Comparison of ENCODE assay signal across 9 cellular contexts in genomic region chr19:55088543-55089265, GRCh38. TPM values are rescaled to one million over a fixed set of nuclear protein-coding genes. Genes with fewer than 3 reads are reported as not detected.
A peak's percentile ranks its signal among the peaks of the same experiment; 100 is the strongest.
DNase-seq lines count a peak whose midpoint lies in the region; ATAC-seq and TF ChIP-seq lines count a peak whose summit lies in the region.
"Had no signal": no experiment of that assay in that cellular context is flagged by ENCODE, and none has a peak within 500 bp of the region (broad histone marks: within the 10 kb centered on the region; RNA-seq: fewer than 3 reads in every experiment).

No MANE protein-coding gene starts in this region.

- no peak for TF ChIP-seq POLR2A in GM18505 (IDR thresholded peaks at IDR 0.05; ENCODE audit: borderline replicate concordance, extremely low read depth, insufficient read depth, insufficient read length)

- H3F3A ChIP-seq in smooth muscle cell (ENCODE audit: low read depth) = peaks cover 6% of the 10 kb centered on the region

- ATAC-seq in DND-41 (ENCODE audit: insufficient read depth, low read depth) (peak; percentile 67), HG03565 (IDR thresholded peaks at IDR 0.05; ENCODE audit: unreplicated experiment) (no peak), GM18505 (IDR thresholded peaks at IDR 0.05; ENCODE audit: unreplicated experiment) (no peak)

- no peak overlapping the region for H3K9ac ChIP-seq in DND-41 (ENCODE audit: low read depth, low read length)
- H3K9ac ChIP-seq in Karpas-422 (ENCODE audit: low read length) = no peak overlapping the region
- H3K9ac ChIP-seq in smooth muscle cell (ENCODE audit: low read depth) = no peak overlapping the region

- H2AFZ ChIP-seq in DND-41 (ENCODE audit: low read depth, low read length) = no peak overlapping the region
- no peak overlapping the region for H2AFZ ChIP-seq in Karpas-422 (ENCODE audit: low read length)
- H2AFZ ChIP-seq in smooth muscle cell (ENCODE audit: low read depth) = no peak overlapping the region

- H3K79me2 ChIP-seq in DND-41 (ENCODE audit: insufficient read depth, low read length) = no peaks in the 10 kb centered on the region
- H3K79me2 ChIP-seq in Karpas-422 (ENCODE audit: low read length) = no peaks in the 10 kb centered on the region
- H3K79me2 ChIP-seq in smooth muscle cell (ENCODE audit: low read depth) = no peaks in the 10 kb centered on the region

- WGBS in smooth muscle cell (ENCODE audit: low lambda C conversion rate) = 74% methylated on average over 9 of the region's 16 CpGs

- H3K4me3 ChIP-seq in DND-41 (ENCODE audit: low read depth in 1 of 2, low read length in 2 of 2) (no peak overlapping the region), Karpas-422 (ENCODE audit: low read length) (no peak overlapping the region), ascending aorta (no peak overlapping the region), smooth muscle cell (no peak overlapping the region)

- H3K36me3 ChIP-seq in DND-41 (ENCODE audit: insufficient read depth, low read length) (peaks cover 25% of the 10 kb centered on the region), Karpas-422 (ENCODE audit: insufficient read depth, low read length) (peaks cover 22% of the 10 kb centered on the region; the same call in 1 of the 2 replicates), ascending aorta (peaks cover 26 to 29% of the 10 kb centered on the region in 2 donors), smooth muscle cell (ENCODE audit: low read depth) (no peaks in the 10 kb centered on the region)

- H3K27ac ChIP-seq in DND-41 (ENCODE audit: low read length) = no peak overlapping the region
- no peak overlapping the region for H3K27ac ChIP-seq in Karpas-422 (ENCODE audit: low read length)
- no peak overlapping the region for H3K27ac ChIP-seq in ascending aorta
- no peak overlapping the region for H3K27ac ChIP-seq in smooth muscle cell (ENCODE audit: low read depth)

- peak; percentile 76 for TF ChIP-seq CTCF in DND-41 (IDR thresholded peaks at IDR 0.05; ENCODE audit: borderline replicate concordance, extremely low read depth, low read length, poor library complexity, severe bottlenecking)
- TF ChIP-seq CTCF in ascending aorta (IDR thresholded peaks at IDR 0.05) = peak; percentile 36 to 91 (median 87)
- peak; percentile 85 for TF ChIP-seq CTCF in smooth muscle cell (IDR thresholded peaks at IDR 0.05; ENCODE audit: borderline replicate concordance, insufficient read depth, poor library complexity, severe bottlenecking)

- no peaks in the 10 kb centered on the region for H3K4me1 ChIP-seq in DND-41 (ENCODE audit: insufficient read depth, low read length)
- no peaks in the 10 kb centered on the region for H3K4me1 ChIP-seq in Karpas-422 (ENCODE audit: low read length)
- H3K4me1 ChIP-seq in ascending aorta = peaks cover 0 to 20% of the 10 kb centered on the region in 2 donors
- peaks cover 8% of the 10 kb centered on the region for H3K4me1 ChIP-seq in smooth muscle cell (ENCODE audit: low read depth)

- DNase-seq in DND-41 (peak; percentile 82), Karpas-422 (peak; percentile 96), T-helper 2 cell (peak; percentile 49 to 72 (median 65)), ascending aorta (ENCODE audit: low spot score in 2 of 2) (peak in 1 of 2 donors; percentile 83), hypothalamus (lab: John Stamatoyannopoulos, UW) (peak in 39 of 51 donors; percentile 3 to 74 (median 40)), smooth muscle cell (lab: John Stamatoyannopoulos, UW; ENCODE audit: unreplicated experiment) (peak; percentile 75)

- H3K9me3 ChIP-seq in DND-41 (ENCODE audit: insufficient read depth, low read length, severe bottlenecking) (no peaks in the 10 kb centered on the region), Karpas-422 (ENCODE audit: low read length) (no peaks in the 10 kb centered on the region), ascending aorta (no peaks in the 10 kb centered on the region), smooth muscle cell (replicated peaks; ENCODE audit: low read depth) (no peaks in the 10 kb centered on the region)

- H4K20me1 ChIP-seq in DND-41 (ENCODE audit: insufficient read depth, low read length) = peaks cover 13% of the 10 kb centered on the region
- 0 out of 2 replicates have a peak, but pooled peaks cover 13% of the 10 kb centered on the region for H4K20me1 ChIP-seq in Karpas-422 (ENCODE audit: insufficient read depth, low read depth, low read length)
- H4K20me1 ChIP-seq in smooth muscle cell (ENCODE audit: low read depth) = peaks cover 29% of the 10 kb centered on the region

- no peaks in the 10 kb centered on the region for H3K9me2 ChIP-seq in Karpas-422 (replicated peaks; ENCODE audit: insufficient read depth, low read length)

- H3K27me3 ChIP-seq in DND-41 (ENCODE audit: insufficient read depth, low read length, poor library complexity) = no peaks in the 10 kb centered on the region
- no peaks in the 10 kb centered on the region for H3K27me3 ChIP-seq in Karpas-422 (ENCODE audit: low read length)
- peaks cover 13% of the 10 kb centered on the region for H3K27me3 ChIP-seq in ascending aorta
- peaks cover 25% of the 10 kb centered on the region for H3K27me3 ChIP-seq in smooth muscle cell (ENCODE audit: low read depth)

- intact Hi-C loops in ascending aorta (cut with DNase I) = loop anchor here (2.0 kb wide), 1 partner anchor 24 kb away; no protein-coding TSS in a partner anchor

- no peak overlapping the region for H3K4me2 ChIP-seq in DND-41 (ENCODE audit: insufficient read depth, low read length)
- H3K4me2 ChIP-seq in Karpas-422 (ENCODE audit: low read depth, low read length, poor library complexity, severe bottlenecking) = no peak overlapping the region
- H3K4me2 ChIP-seq in smooth muscle cell = no peak overlapping the region

RNA-seq across cellular contexts. Expression of gene EPS8L1, which starts 13.0 kb away (rescaled TPM):
- not detected in 2 replicates for total RNA-seq in Karpas-422 (2014; rRNA removed; shearing (Covaris generic); ENCODE audit: low replicate concordance)
- total RNA-seq in ascending aorta = not detected
- total RNA-seq in smooth muscle cell = 21.4 and 32.9 TPM in 2 replicates
- polyA plus RNA-seq in smooth muscle cell = 16.8 and 32.6 TPM in 2 replicates

RNA-seq across cellular contexts. Expression of gene RDH13, which starts 25.8 kb away (rescaled TPM):
- total RNA-seq in Karpas-422 (2014; rRNA removed; shearing (Covaris generic); ENCODE audit: low replicate concordance) = 16.4 and 23.8 TPM in 2 replicates
- total RNA-seq in ascending aorta (12.1 TPM), smooth muscle cell (7.8 and 13.5 TPM in 2 replicates)
- polyA plus RNA-seq in smooth muscle cell = 9.1 and 21.4 TPM in 2 replicates

RNA-seq across cellular contexts. Expression of gene PPP1R12C, which starts 28.7 kb away (rescaled TPM):
- total RNA-seq in Karpas-422 (2014; rRNA removed; shearing (Covaris generic); ENCODE audit: low replicate concordance) = 81.8 and 267 TPM in 2 replicates
- total RNA-seq in ascending aorta (219 TPM), smooth muscle cell (16.8 and 30.5 TPM in 2 replicates)
- 26.1 and 32.1 TPM in 2 replicates for polyA plus RNA-seq in smooth muscle cell

RNA-seq across cellular contexts. Expression of gene GP6, which starts 50.6 kb away (rescaled TPM):
- 0.26 TPM in 1 of 2 replicates, not detected in the other for total RNA-seq in Karpas-422 (2014; rRNA removed; shearing (Covaris generic); ENCODE audit: low replicate concordance)
- total RNA-seq in ascending aorta = not detected
- total RNA-seq in smooth muscle cell = 0.09 TPM in 1 of 2 replicates, not detected in the other
- polyA plus RNA-seq in smooth muscle cell = 1.8 TPM in 1 of 2 replicates, not detected in the other
- total RNA-seq: glomerular endothelial cell had no signal

Comparison
In these comparisons a context has a peak if more than half of its experiments do, and no peak if none do; other contexts are left out.
1. RNA of gene EPS8L1, which starts 13.0 kb away (total RNA-seq): 21.4 to 32.9 TPM in smooth muscle cell; not detected in Karpas-422 and not detected in ascending aorta (single experiment); every median in the first group is over 10 times any median in the second.
2. Peak in every context shown above with its lines, with median percentiles within 50 percentile points of each other: CTCF ChIP-seq.